In the genomic region with DNA sequence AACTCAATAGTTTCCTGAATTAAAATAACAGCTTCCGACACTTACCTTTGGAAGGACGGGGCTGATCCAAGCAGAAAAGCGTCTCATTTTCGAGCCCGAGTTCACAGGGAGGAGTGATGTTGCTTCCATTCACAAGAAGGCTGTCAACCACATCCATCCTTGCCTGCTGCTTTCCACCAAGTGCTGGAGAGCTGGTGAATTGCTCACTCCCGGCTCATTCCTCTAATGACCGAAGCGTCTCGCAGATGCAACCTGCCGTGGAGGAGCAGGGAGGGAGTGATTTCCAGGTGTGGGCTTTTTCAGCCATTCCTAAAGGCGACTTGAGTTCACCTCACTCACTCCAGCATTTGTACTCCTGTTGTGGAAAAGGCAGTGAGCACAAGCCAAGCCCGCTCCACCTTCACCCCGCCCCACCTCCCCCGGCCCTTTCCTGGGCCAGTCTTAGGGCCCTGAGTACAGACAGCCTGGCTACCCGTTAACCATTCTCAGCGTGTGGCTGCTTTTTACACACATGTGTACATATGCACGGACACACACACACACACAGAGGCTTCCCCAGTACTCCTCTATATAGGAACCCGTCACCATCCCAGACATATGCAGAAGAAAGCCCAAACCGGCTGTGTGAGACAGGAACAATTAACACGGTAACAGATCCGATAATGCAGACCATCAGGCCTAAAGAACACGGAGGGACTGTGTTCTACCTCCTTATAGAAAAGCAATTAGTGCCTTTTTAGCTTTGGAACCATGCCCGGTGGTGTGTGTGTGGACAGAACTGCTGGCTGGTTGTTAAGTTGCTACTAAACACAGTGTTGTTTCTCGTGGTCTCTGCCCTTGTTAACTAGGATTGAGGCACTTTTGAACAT, we compare ENCODE assay signal across 19 cellular contexts. TPM values are rescaled to one million over a fixed set of nuclear protein-coding genes. Genes with fewer than 3 reads are reported as not detected.
A peak's percentile ranks its signal among the peaks of the same experiment; 100 is the strongest.
DNase-seq lines count a peak whose midpoint lies in the region; ATAC-seq, FAIRE-seq and TF ChIP-seq lines count a peak whose summit lies in the region.
"Had no signal": no experiment of that assay in that cellular context is flagged by ENCODE, and none has a peak within 500 bp of the region (broad histone marks: within the 10 kb centered on the region; RNA-seq: fewer than 3 reads in every experiment).

A gene with protein sequence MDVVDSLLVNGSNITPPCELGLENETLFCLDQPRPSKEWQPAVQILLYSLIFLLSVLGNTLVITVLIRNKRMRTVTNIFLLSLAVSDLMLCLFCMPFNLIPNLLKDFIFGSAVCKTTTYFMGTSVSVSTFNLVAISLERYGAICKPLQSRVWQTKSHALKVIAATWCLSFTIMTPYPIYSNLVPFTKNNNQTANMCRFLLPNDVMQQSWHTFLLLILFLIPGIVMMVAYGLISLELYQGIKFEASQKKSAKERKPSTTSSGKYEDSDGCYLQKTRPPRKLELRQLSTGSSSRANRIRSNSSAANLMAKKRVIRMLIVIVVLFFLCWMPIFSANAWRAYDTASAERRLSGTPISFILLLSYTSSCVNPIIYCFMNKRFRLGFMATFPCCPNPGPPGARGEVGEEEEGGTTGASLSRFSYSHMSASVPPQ (minus strand): TSS at position 374 of the 869 bp plus-strand sequence. CDS start 217 bp downstream, at position 157.

- no peak for TF ChIP-seq RAD21 in K562 (CRISPR knock-in tag; conservative IDR thresholded peaks at IDR 0.05 in 1 of 2, IDR thresholded peaks at IDR 0.05 in 1 of 2)

- H3K79me2 ChIP-seq in GM23338 (replicated peaks; ENCODE audit: insufficient read depth) (no peaks in the 10 kb centered on the region), K562 (ENCODE audit: control insufficient read depth, insufficient read depth, low read length) (no peaks in the 10 kb centered on the region), osteoblast (ENCODE audit: insufficient read depth, low read length) (no peaks in the 10 kb centered on the region)

- no peak for TF ChIP-seq POLR2A in K562 (conservative IDR thresholded peaks at IDR 0.05)

- H2AFZ ChIP-seq in GM23338 (peak within 1 kb of the TSS; percentile 56), K562 (ENCODE audit: low read depth, low read length) (no peak within 1 kb of the TSS), osteoblast (ENCODE audit: low read length) (peak within 1 kb of the TSS; percentile 40)

- H3K4me1 Mint-ChIP-seq in GM23338: peaks cover 12% of the 10 kb centered on the region
- H3K4me1 Mint-ChIP-seq: activated naive CD4-positive, alpha-beta T cell treated with anti-CD3 and anti-CD28 coated beads, Interleukin-2, amount 10 ng/mL, durations not matched to agents 7 days and 5 days; memory B cell; T-cell had no signal

- H3K4me3 ChIP-seq in GM23338 (no peak within 1 kb of the TSS), K562 (no peak within 1 kb of the TSS), osteoblast (ENCODE audit: insufficient read depth, low read length) (peak within 1 kb of the TSS; percentile 23)
- H3K4me3 ChIP-seq: gastrocnemius medialis had no signal

- H3K4me3 Mint-ChIP-seq in GM23338: no peak within 1 kb of the TSS
- H3K4me3 Mint-ChIP-seq: activated naive CD4-positive, alpha-beta T cell treated with anti-CD3 and anti-CD28 coated beads, Interleukin-2, amount 10 ng/mL, durations not matched to agents 7 days and 5 days; effector memory CD8-positive, alpha-beta T cell; memory B cell; neural crest cell; T-cell had no signal

- POLR2A ChIA-PET in K562 (lab: Yijun Ruan, JAX): interaction anchor here (0.9 to 1.2 kb wide), 3 partner anchors 9 to 14 kb away, joined by 3 to 4 read pairs (median 3); no protein-coding TSS in a partner anchor

- TF ChIP-seq CTCF in GM23338 (conservative IDR thresholded peaks at IDR 0.05; ENCODE audit: low read depth in 2 of 2) (no peak), K562 (IDR thresholded peaks at IDR 0.05 in 2 of 3, conservative IDR thresholded peaks at IDR 0.05 in 1 of 3; ENCODE audit: insufficient read depth in 2 of 3, low read depth in 1 of 3, low read length in 3 of 3) (no peak), osteoblast (IDR thresholded peaks at IDR 0.05; ENCODE audit: extremely low read depth, low read depth, low read length) (no peak)

- WGBS in K562 (ENCODE audit: insufficient coverage, low coverage, missing lambda C conversion rate): 1% methylated on average over 24 of the region's 24 CpGs

- H3K27me3 Mint-ChIP-seq in GM23338 (ENCODE audit: insufficient read depth, low read depth, poor library complexity): peaks cover 5% of the 10 kb centered on the region

- H3K27ac Mint-ChIP-seq in GM23338: no peak within 1 kb of the TSS
- H3K27ac Mint-ChIP-seq: activated naive CD4-positive, alpha-beta T cell treated with anti-CD3 and anti-CD28 coated beads, Interleukin-2, amount 10 ng/mL, durations not matched to agents 7 days and 5 days; effector memory CD8-positive, alpha-beta T cell; memory B cell; T-cell had no signal

- no peaks in the 10 kb centered on the region for H3K9me1 ChIP-seq in K562 (ENCODE audit: control insufficient read depth, insufficient read depth, low read length)

- TF ChIP-seq EP300 in K562 (IDR thresholded peaks at IDR 0.05; ENCODE audit: low read length): no peak

- H3K9ac ChIP-seq in K562 (ENCODE audit: insufficient read depth in 1 of 2, low read depth in 2 of 2, low read length in 2 of 2): no peak within 1 kb of the TSS

- FAIRE-seq in K562 (lab: Jason Lieb, UNC): no peak
- FAIRE-seq: bronchial epithelial cell had no signal

- H3F3A ChIP-seq in GM23338 (replicated peaks; ENCODE audit: low read depth): no peaks in the 10 kb centered on the region

- H3K9me3 ChIP-seq in K562 (replicated peaks; ENCODE audit: control insufficient read depth, insufficient read depth, low read depth, low read length) (no peaks in the 10 kb centered on the region), osteoblast (ENCODE audit: low read depth, low read length) (no peaks in the 10 kb centered on the region)
- H3K9me3 ChIP-seq: gastrocnemius medialis had no signal

- BruUV-seq in K562 (replicated peaks; lab: Mats Ljungman, UMichigan): no TSS peak

- H3K36me3 ChIP-seq in GM23338 (ENCODE audit: insufficient read depth) (peaks cover 6% of the 10 kb centered on the region; the same call in 1 of the 2 replicates), K562 (ENCODE audit: control insufficient read depth, insufficient read depth, low read length) (no peaks in the 10 kb centered on the region), osteoblast (ENCODE audit: insufficient read depth, low read length) (no peaks in the 10 kb centered on the region)
- H3K36me3 ChIP-seq: gastrocnemius medialis had no signal

- H3K36me3 Mint-ChIP-seq in GM23338 (ENCODE audit: low read depth): no peaks in the 10 kb centered on the region
- H3K36me3 Mint-ChIP-seq: activated naive CD4-positive, alpha-beta T cell treated with anti-CD3 and anti-CD28 coated beads, Interleukin-2, amount 10 ng/mL, durations not matched to agents 7 days and 5 days; memory B cell; T-cell had no signal

- DNase-seq in GM23338 (ENCODE audit: low spot score): peak; percentile 11
- peak; percentile 68 for DNase-seq in NCI-H2029 (lab: John Stamatoyannopoulos, UW)
- DNase-seq in K562 (ENCODE audit: extremely low read depth in 1 of 4, low spot score in 3 of 4): no peak
- DNase-seq in osteoblast (ENCODE audit: insufficient read length, low spot score, missing footprints): no peak
- no peak for DNase-seq in activated gamma-delta T cell (lab: John Stamatoyannopoulos, UW)
- DNase-seq: activated naive CD4-positive, alpha-beta T cell treated with anti-CD3 and anti-CD28 coated beads, Interleukin-2, amount 10 ng/mL, durations not matched to agents 7 days and 5 days; Calu3; effector memory CD8-positive, alpha-beta T cell; gastrocnemius medialis; T-cell; trophoblast cell had no signal

- H3K4me2 ChIP-seq in GM23338: no peak within 1 kb of the TSS
- no peak within 1 kb of the TSS for H3K4me2 ChIP-seq in K562 (ENCODE audit: insufficient read depth, low read length)
- H3K4me2 ChIP-seq in osteoblast (ENCODE audit: insufficient read depth, low read length): peak within 1 kb of the TSS; percentile 49

- ATAC-seq in GM23338 (peak; percentile 66), K562 (peak; percentile 51), GM21515 (IDR thresholded peaks at IDR 0.05; ENCODE audit: unreplicated experiment) (no peak), GM18861 (IDR thresholded peaks at IDR 0.05; ENCODE audit: unreplicated experiment) (no peak), GM18519 (IDR thresholded peaks at IDR 0.05; ENCODE audit: low FRiP score, unreplicated experiment) (no peak)
- ATAC-seq: effector memory CD8-positive, alpha-beta T cell; gastrocnemius medialis; T-cell had no signal

- 0 out of 3 replicates have a peak, but pooled peaks cover 5% of the 10 kb centered on the region for H3K9me3 Mint-ChIP-seq in GM23338
- H3K9me3 Mint-ChIP-seq: activated naive CD4-positive, alpha-beta T cell treated with anti-CD3 and anti-CD28 coated beads, Interleukin-2, amount 10 ng/mL, durations not matched to agents 7 days and 5 days; effector memory CD8-positive, alpha-beta T cell; T-cell had no signal

- H3K27ac ChIP-seq in GM23338 (ENCODE audit: low read depth) (no peak within 1 kb of the TSS), K562 (ENCODE audit: extremely low read depth, low read depth, low read length) (no peak within 1 kb of the TSS), osteoblast (ENCODE audit: low read depth, low read length) (no peak within 1 kb of the TSS)
- H3K27ac ChIP-seq: gastrocnemius medialis, RWPE1 had no signal

- H3K27me3 ChIP-seq in GM23338 (ENCODE audit: insufficient read depth): no peaks in the 10 kb centered on the region
- H3K27me3 ChIP-seq in K562 (ENCODE audit: control insufficient read depth in 2 of 2, insufficient read depth in 2 of 2, low read length in 2 of 2): peaks cover 42 to 45% of the 10 kb centered on the region in 2 experiments
- peaks cover 13% of the 10 kb centered on the region for H3K27me3 ChIP-seq in osteoblast (ENCODE audit: insufficient read depth, low read length)
- H3K27me3 ChIP-seq: gastrocnemius medialis had no signal

- H4K20me1 ChIP-seq in GM23338 (replicated peaks; ENCODE audit: insufficient read depth) (no peaks in the 10 kb centered on the region), K562 (replicated peaks; ENCODE audit: control insufficient read depth, insufficient read depth, low read length) (no peaks in the 10 kb centered on the region; the same call in 1 of the 2 replicates), osteoblast (ENCODE audit: insufficient read depth, low read length) (no peaks in the 10 kb centered on the region)

- in situ Hi-C loops in K562 (cut with MboI): no loop called here

- CTCF ChIA-PET in K562 (lab: Yijun Ruan, JAX; ENCODE audit: low intra/inter-chr PET ratio): no interaction called here

- H3K4me1 ChIP-seq in GM23338 (ENCODE audit: insufficient read depth) (no peaks in the 10 kb centered on the region), K562 (replicated peaks in 1 of 2; ENCODE audit: control insufficient read depth in 2 of 2, insufficient read depth in 2 of 2, low read length in 2 of 2) (no peaks in the 10 kb centered on the region), osteoblast (ENCODE audit: insufficient read depth, low read length) (no peaks in the 10 kb centered on the region)
- H3K4me1 ChIP-seq: gastrocnemius medialis had no signal

- intact Hi-C loops in K562 (cut with micrococcal nuclease): no loop called here

- H3K9me2 ChIP-seq in GM23338 (ENCODE audit: insufficient read depth): no peaks in the 10 kb centered on the region

RNA-seq across cellular contexts. Expression of the gene that starts here (rescaled TPM):
- not detected in 2 replicates for total RNA-seq in GM23338 (2014; rRNA removed; shearing (Covaris generic))
- polyA plus RNA-seq in GM23338 (2016; fragmentation: Nextera tagmentation; extraction: Ambion mirVana): not detected in 2 replicates
- total RNA-seq in K562 (2011; cell fraction: chromatin; rRNA removed; ENCODE audit: low replicate concordance): not detected in 2 replicates
- total RNA-seq in K562 (2011; cell fraction: nucleolus; rRNA removed): not detected in 2 replicates
- not detected in 2 replicates for total RNA-seq in K562 (2011; cell fraction: nucleoplasm; rRNA removed)
- not detected in 2 replicates for total RNA-seq in K562 (2014; rRNA removed)
- total RNA-seq in K562 (2014; rRNA removed; fragmentation: Illumina TruSeq; extraction: Trizol): not detected in 2 replicates
- not detected in 2 replicates for total RNA-seq in K562 (2015; rRNA removed; fragmentation: Illumina TruSeq; extraction: Trizol)
- total RNA-seq in K562 (2021): not detected in 2 replicates
- not detected in 2 replicates for polyA plus RNA-seq in K562 (2011; rRNA removed)
- not detected in 2 replicates for polyA plus RNA-seq in K562 (2011; cell fraction: cytosol; rRNA removed)
- polyA plus RNA-seq in K562 (2011; cell fraction: nucleus; rRNA removed): not detected in 2 replicates
- not detected in 2 replicates for polyA plus RNA-seq in K562 (2012)
- polyA plus RNA-seq in K562 (2014; fragmentation: Illumina TruSeq; extraction: Trizol): not detected in 2 replicates
- polyA plus RNA-seq in K562 (2014; fragmentation: Nextera tagmentation; extraction: Ambion mirVana): not detected
- not detected in 2 replicates for polyA plus RNA-seq in K562 (2014; rRNA removed)
- not detected in 2 replicates for polyA minus RNA-seq in K562 (2011; rRNA and poly(A)+ RNA removed)
- polyA minus RNA-seq in K562 (2011; cell fraction: cytosol; rRNA and poly(A)+ RNA removed): not detected in 2 replicates
- not detected in 2 replicates for polyA minus RNA-seq in K562 (2011; cell fraction: nucleus; rRNA and poly(A)+ RNA removed)
- 0.59 and 2.5 TPM in 2 replicates for total RNA-seq in osteoblast
- total RNA-seq: bronchial epithelial cell, Calu3, gastrocnemius medialis, neural crest cell, skeletal muscle tissue, T-cell had no signal

Comparison
In these comparisons a context has a peak if more than half of its experiments do, and no peak if none do; other contexts are left out.
1. Peak in DNase-seq and ATAC-seq in GM23338; RNA of the gene not detected or under 1 TPM.
2. Peak in ATAC-seq in K562; RNA of the gene not detected or under 1 TPM.